1 cellular context compared by ENCODE assay signal in the genomic region with DNA sequence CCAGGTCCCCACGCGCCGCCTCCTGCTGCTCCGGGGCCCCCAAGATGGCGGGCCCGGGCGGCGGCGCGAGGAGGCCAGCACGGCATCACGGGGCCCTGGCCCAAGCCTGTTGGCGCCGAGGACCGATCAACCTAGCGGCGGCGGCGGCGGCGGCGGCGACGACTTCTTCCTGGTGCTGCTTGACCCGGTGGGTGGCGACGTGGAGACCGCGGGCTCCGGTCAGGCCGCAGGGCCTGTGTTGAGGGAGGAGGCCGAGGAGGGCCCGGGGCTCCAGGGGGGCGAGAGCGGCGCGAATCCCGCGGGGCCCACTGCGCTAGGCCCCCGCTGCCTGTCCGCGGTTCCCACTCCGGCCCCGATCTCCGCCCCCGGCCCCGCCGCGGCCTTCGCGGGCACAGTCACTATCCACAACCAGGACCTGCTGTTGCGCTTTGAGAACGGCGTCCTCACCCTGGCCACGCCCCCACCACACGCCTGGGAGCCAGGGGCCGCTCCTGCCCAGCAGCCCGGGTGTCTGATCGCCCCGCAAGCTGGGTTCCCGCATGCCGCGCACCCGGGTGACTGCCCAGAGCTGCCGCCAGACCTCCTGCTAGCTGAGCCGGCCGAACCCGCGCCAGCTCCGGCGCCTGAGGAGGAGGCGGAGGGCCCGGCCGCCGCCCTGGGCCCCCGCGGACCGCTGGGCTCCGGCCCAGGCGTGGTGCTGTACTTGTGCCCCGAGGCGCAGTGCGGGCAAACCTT.
TF ChIP-seq lines count a peak whose summit lies in the region.

No MANE protein-coding gene starts in this region.

TF ChIP-seq in K562, 482 proteins besides CTCF, POLR2A, EP300 and RAD21 (continued from another document):
- TF ChIP-seq, protein P1, sequence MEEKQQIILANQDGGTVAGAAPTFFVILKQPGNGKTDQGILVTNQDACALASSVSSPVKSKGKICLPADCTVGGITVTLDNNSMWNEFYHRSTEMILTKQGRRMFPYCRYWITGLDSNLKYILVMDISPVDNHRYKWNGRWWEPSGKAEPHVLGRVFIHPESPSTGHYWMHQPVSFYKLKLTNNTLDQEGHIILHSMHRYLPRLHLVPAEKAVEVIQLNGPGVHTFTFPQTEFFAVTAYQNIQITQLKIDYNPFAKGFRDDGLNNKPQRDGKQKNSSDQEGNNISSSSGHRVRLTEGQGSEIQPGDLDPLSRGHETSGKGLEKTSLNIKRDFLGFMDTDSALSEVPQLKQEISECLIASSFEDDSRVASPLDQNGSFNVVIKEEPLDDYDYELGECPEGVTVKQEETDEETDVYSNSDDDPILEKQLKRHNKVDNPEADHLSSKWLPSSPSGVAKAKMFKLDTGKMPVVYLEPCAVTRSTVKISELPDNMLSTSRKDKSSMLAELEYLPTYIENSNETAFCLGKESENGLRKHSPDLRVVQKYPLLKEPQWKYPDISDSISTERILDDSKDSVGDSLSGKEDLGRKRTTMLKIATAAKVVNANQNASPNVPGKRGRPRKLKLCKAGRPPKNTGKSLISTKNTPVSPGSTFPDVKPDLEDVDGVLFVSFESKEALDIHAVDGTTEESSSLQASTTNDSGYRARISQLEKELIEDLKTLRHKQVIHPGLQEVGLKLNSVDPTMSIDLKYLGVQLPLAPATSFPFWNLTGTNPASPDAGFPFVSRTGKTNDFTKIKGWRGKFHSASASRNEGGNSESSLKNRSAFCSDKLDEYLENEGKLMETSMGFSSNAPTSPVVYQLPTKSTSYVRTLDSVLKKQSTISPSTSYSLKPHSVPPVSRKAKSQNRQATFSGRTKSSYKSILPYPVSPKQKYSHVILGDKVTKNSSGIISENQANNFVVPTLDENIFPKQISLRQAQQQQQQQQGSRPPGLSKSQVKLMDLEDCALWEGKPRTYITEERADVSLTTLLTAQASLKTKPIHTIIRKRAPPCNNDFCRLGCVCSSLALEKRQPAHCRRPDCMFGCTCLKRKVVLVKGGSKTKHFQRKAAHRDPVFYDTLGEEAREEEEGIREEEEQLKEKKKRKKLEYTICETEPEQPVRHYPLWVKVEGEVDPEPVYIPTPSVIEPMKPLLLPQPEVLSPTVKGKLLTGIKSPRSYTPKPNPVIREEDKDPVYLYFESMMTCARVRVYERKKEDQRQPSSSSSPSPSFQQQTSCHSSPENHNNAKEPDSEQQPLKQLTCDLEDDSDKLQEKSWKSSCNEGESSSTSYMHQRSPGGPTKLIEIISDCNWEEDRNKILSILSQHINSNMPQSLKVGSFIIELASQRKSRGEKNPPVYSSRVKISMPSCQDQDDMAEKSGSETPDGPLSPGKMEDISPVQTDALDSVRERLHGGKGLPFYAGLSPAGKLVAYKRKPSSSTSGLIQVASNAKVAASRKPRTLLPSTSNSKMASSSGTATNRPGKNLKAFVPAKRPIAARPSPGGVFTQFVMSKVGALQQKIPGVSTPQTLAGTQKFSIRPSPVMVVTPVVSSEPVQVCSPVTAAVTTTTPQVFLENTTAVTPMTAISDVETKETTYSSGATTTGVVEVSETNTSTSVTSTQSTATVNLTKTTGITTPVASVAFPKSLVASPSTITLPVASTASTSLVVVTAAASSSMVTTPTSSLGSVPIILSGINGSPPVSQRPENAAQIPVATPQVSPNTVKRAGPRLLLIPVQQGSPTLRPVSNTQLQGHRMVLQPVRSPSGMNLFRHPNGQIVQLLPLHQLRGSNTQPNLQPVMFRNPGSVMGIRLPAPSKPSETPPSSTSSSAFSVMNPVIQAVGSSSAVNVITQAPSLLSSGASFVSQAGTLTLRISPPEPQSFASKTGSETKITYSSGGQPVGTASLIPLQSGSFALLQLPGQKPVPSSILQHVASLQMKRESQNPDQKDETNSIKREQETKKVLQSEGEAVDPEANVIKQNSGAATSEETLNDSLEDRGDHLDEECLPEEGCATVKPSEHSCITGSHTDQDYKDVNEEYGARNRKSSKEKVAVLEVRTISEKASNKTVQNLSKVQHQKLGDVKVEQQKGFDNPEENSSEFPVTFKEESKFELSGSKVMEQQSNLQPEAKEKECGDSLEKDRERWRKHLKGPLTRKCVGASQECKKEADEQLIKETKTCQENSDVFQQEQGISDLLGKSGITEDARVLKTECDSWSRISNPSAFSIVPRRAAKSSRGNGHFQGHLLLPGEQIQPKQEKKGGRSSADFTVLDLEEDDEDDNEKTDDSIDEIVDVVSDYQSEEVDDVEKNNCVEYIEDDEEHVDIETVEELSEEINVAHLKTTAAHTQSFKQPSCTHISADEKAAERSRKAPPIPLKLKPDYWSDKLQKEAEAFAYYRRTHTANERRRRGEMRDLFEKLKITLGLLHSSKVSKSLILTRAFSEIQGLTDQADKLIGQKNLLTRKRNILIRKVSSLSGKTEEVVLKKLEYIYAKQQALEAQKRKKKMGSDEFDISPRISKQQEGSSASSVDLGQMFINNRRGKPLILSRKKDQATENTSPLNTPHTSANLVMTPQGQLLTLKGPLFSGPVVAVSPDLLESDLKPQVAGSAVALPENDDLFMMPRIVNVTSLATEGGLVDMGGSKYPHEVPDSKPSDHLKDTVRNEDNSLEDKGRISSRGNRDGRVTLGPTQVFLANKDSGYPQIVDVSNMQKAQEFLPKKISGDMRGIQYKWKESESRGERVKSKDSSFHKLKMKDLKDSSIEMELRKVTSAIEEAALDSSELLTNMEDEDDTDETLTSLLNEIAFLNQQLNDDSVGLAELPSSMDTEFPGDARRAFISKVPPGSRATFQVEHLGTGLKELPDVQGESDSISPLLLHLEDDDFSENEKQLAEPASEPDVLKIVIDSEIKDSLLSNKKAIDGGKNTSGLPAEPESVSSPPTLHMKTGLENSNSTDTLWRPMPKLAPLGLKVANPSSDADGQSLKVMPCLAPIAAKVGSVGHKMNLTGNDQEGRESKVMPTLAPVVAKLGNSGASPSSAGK (IDR thresholded peaks at IDR 0.05), result 0 out of 2 replicates have a peak, but pooled peaks have one; percentile 9
- peak; percentile 92 for TF ChIP-seq ZFX (CRISPR knock-in tag; IDR thresholded peaks at IDR 0.05)
- peak; percentile 69 for TF ChIP-seq RBFOX2 (IDR thresholded peaks at IDR 0.05; ENCODE audit: low read depth, low read length)
- TF ChIP-seq CXXC5 (CRISPR knock-in tag; IDR thresholded peaks at IDR 0.05), result peak; percentile 46; the same call in 1 of the 2 replicates
